9 cellular contexts compared by ENCODE assay signal in the genomic region with DNA sequence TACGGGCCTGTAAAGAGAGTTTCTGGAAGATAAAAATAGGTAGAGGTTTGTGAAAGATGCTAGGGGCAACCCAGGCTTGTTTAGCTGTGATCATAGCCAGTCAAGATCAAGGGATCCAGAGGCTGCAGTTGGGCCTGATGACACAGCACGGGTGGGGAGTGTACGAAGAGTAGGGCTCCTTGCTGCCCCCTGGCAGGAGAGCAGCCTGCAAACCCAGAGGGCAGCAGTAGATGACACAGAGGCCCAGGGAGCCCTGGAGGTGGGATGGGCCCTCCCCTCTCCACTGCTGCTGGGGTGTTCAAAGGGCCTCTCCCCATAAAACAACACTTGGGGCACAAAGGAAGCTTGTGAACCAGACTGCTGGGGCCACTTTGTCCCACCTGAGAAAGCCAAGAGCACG. TPM values are rescaled to one million over a fixed set of nuclear protein-coding genes. Genes with fewer than 3 reads are reported as not detected.
DNase-seq lines count a peak whose midpoint lies in the region; ATAC-seq and TF ChIP-seq lines count a peak whose summit lies in the region.
"Had no signal": no experiment of that assay in that cellular context is flagged by ENCODE, and none has a peak within 500 bp of the region (broad histone marks: within the 10 kb centered on the region; RNA-seq: fewer than 3 reads in every experiment).

No MANE protein-coding gene starts in this region.

- CTCF ChIA-PET in HEK293T (lab: Yijun Ruan, JAX) (interaction anchor here (0.6 to 1.7 kb wide), 4 partner anchors 10 to 107 kb away, joined by 3 to 9 read pairs (median 4); a partner anchor contains a TSS), RWPE1 (lab: Yijun Ruan, JAX) (interaction anchor here (0.6 to 1.5 kb wide), 3 partner anchors 8 to 70 kb away, joined by 3 to 8 read pairs (median 4); a partner anchor contains a TSS)

- no peak overlapping the region for H3K27ac ChIP-seq in RWPE1

- H3K4me3 ChIP-seq in fibroblast of the aortic adventitia (ENCODE audit: low read depth, low read length) = no peak overlapping the region
- H3K4me3 ChIP-seq: HAP-1 had no signal

- no peak for ATAC-seq in HG03196 (IDR thresholded peaks at IDR 0.05; ENCODE audit: unreplicated experiment)

- peak; percentile 72 to 75 for DNase-seq in AML-193 (lab: John Stamatoyannopoulos, UW)
- peak; percentile 45 for DNase-seq in HEK293T (ENCODE audit: extremely low spot score)
- peak; percentile 62 for DNase-seq in SW480 (ENCODE audit: low spot score)
- DNase-seq in fibroblast of the aortic adventitia (ENCODE audit: low read depth) = peak; percentile 24
- DNase-seq in stimulated activated CD4-positive, alpha-beta T cell treated with anti-CD3 and anti-CD28 coated beads, Interleukin-4, amount 100 ng/mL, for 4 hours = peak; percentile 10 to 31
- DNase-seq in T-helper 9 cell = no peak
- DNase-seq in RWPE1 (ENCODE audit: low spot score) = no peak

- TF ChIP-seq CTCF in fibroblast of the aortic adventitia (IDR thresholded peaks at IDR 0.05; ENCODE audit: insufficient read depth, low read length) = peak; percentile 32
- no peak for TF ChIP-seq CTCF in RWPE1 (conservative IDR thresholded peaks at IDR 0.05; ENCODE audit: low read depth)

- POLR2A ChIA-PET in HEK293T (lab: Yijun Ruan, JAX) = no interaction called here
- POLR2A ChIA-PET in RWPE1 (lab: Yijun Ruan, JAX; ENCODE audit: low non-redundant PET) = no interaction called here

TF ChIP-seq in HEK293T, 16 proteins besides CTCF, POLR2A, EP300 and RAD21:
- no peak for TF ChIP-seq ELF4 (IDR thresholded peaks at IDR 0.05)
- no peak for TF ChIP-seq FOXM1 (IDR thresholded peaks at IDR 0.05; ENCODE audit: borderline replicate concordance)
- no peak for TF ChIP-seq ARNT (IDR thresholded peaks at IDR 0.05)
- no peak for TF ChIP-seq FOXA1 (IDR thresholded peaks at IDR 0.05)
- TF ChIP-seq FOXK2 (IDR thresholded peaks at IDR 0.05) = no peak
- TF ChIP-seq LEF1 (IDR thresholded peaks at IDR 0.05; ENCODE audit: borderline replicate concordance) = no peak

RNA-seq across cellular contexts. Expression of a gene that starts 47.2 kb away (rescaled TPM):
- 98.9 and 163 TPM in 2 replicates for total RNA-seq in fibroblast of the aortic adventitia (ENCODE audit: low replicate concordance)

Comparison
In these comparisons a context has a peak if more than half of its experiments do, and no peak if none do; other contexts are left out.
1. DNase-seq: peak in AML-193 (2 of 2), HEK293T (single experiment), SW480 (single experiment), fibroblast of the aortic adventitia (single experiment) and stimulated activated CD4-positive, alpha-beta T cell treated with anti-CD3 and anti-CD28 coated beads, Interleukin-4, amount 100 ng/mL, for 4 hours (2 of 2); none in T-helper 9 cell (single experiment) and RWPE1 (single experiment).